ENCODE assay signal across 19 cellular contexts in genomic region chr12:100031821-100032220, GRCh38. TPM values are rescaled to one million over a fixed set of nuclear protein-coding genes. Genes with fewer than 3 reads are reported as not detected.
DNase-seq lines count a peak whose midpoint lies in the region; ATAC-seq lines count a peak whose summit lies in the region.
"Had no signal": no experiment of that assay in that cellular context is flagged by ENCODE, and none has a peak within 500 bp of the region (broad histone marks: within the 10 kb centered on the region; RNA-seq: fewer than 3 reads in every experiment).

No MANE protein-coding gene starts in this region.

- no peaks in the 10 kb centered on the region for H3K9me3 Mint-ChIP-seq in activated CD4-positive, alpha-beta memory T cell treated with anti-CD3 and anti-CD28 coated beads for 36 hours

- ATAC-seq in HG02885 (IDR thresholded peaks at IDR 0.05; ENCODE audit: poor library complexity, unreplicated experiment) = no peak

- H3K27me3 Mint-ChIP-seq in activated CD4-positive, alpha-beta memory T cell treated with anti-CD3 and anti-CD28 coated beads for 36 hours = no peaks in the 10 kb centered on the region
- H3K27me3 Mint-ChIP-seq: IgD-negative memory B cell had no signal

- CTCF ChIA-PET in activated CD4-positive, alpha-beta memory T cell treated with anti-CD3 and anti-CD28 coated beads for 36 hours (lab: Charles Lee) = no interaction called here

- intact Hi-C loops in activated CD4-positive, alpha-beta memory T cell treated with anti-CD3 and anti-CD28 coated beads for 36 hours (cut with micrococcal nuclease) = no loop called here

- H3K4me3 Mint-ChIP-seq in activated CD4-positive, alpha-beta memory T cell treated with anti-CD3 and anti-CD28 coated beads for 36 hours = no peak overlapping the region
- H3K4me3 Mint-ChIP-seq: IgD-negative memory B cell had no signal

- DNase-seq in AG08395 (ENCODE audit: low spot score) = peak; percentile 3
- peak; percentile 42 for DNase-seq in Ammon's horn (ENCODE audit: low spot score)
- peak; percentile 6 to 66 for DNase-seq in NCI-H446 (lab: John Stamatoyannopoulos, UW)
- peak; percentile 65 for DNase-seq in fibroblast of gingiva (ENCODE audit: low read depth)
- no peak for DNase-seq in retina
- DNase-seq in activated CD4-positive, alpha-beta memory T cell treated with anti-CD3 and anti-CD28 coated beads for 36 hours = no peak
- DNase-seq in activated CD4-positive, alpha-beta T cell treated with anti-CD3 and anti-CD28 coated beads for 4 hours = no peak
- DNase-seq: BE2C, Calu3, H7, NCI-H1092, NCI-H1417 treated with DMSO at 0.1 percent for 48 hours, NCI-H187 treated with DMSO at 0.1 percent for 48 hours, NCI-H510A, NCI-H69, RPMI8226, SHP77 had no signal

- no peaks in the 10 kb centered on the region for H3K4me1 Mint-ChIP-seq in activated CD4-positive, alpha-beta memory T cell treated with anti-CD3 and anti-CD28 coated beads for 36 hours (ENCODE audit: low read depth)
- H3K4me1 Mint-ChIP-seq: IgD-negative memory B cell had no signal

- H3K36me3 Mint-ChIP-seq in activated CD4-positive, alpha-beta memory T cell treated with anti-CD3 and anti-CD28 coated beads for 36 hours = peaks cover 17% of the 10 kb centered on the region

- POLR2A ChIA-PET in activated CD4-positive, alpha-beta memory T cell treated with anti-CD3 and anti-CD28 coated beads for 36 hours (lab: Charles Lee) = no interaction called here

- H3K27ac Mint-ChIP-seq in activated CD4-positive, alpha-beta memory T cell treated with anti-CD3 and anti-CD28 coated beads for 36 hours = no peak overlapping the region
- H3K27ac Mint-ChIP-seq: IgD-negative memory B cell had no signal

RNA-seq across cellular contexts. Expression of gene ANKS1B, which starts 47.1 kb away (rescaled TPM):
- 1 to 10 TPM in 1 of 2 experiments, under 1 TPM in 1; 0.97 to 1.0 TPM for total RNA-seq in activated CD4-positive, alpha-beta memory T cell treated with anti-CD3 and anti-CD28 coated beads for 36 hours

Comparison
In these comparisons a context has a peak if more than half of its experiments do, and no peak if none do; other contexts are left out.
1. DNase-seq: peak in AG08395 (single experiment), Ammon's horn (single experiment), NCI-H446 (2 of 2) and fibroblast of gingiva (single experiment); none in retina (single experiment), activated CD4-positive, alpha-beta memory T cell treated with anti-CD3 and anti-CD28 coated beads for 36 hours (single experiment) and activated CD4-positive, alpha-beta T cell treated with anti-CD3 and anti-CD28 coated beads for 4 hours (0 of 2).